Comparison of ENCODE assay signal across 1 cellular context in the genomic region with DNA sequence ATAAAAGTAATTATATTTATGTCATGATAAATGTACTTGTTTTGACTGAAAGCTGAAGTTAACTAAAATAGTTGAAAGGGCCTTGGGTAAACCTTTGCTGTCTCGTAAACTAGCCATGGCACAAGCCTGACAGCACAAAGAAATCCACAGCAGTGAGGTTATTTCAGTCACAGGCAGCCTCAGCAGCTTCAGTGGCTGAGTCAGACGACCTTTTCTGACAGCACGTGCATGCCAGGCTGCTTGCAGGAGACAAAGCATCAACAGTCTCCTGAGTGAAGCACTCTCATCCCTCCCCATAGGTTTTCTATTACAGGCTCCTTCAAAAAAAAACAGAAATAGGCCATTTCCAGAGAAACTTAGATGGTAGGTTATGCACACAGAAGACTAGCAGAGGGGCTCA.
TF ChIP-seq lines count a peak whose summit lies in the region.

No MANE protein-coding gene starts in this region.

TF ChIP-seq in GM23338, 12 proteins besides CTCF, POLR2A, EP300 and RAD21 (continued from another document):
- no peak for TF ChIP-seq NANOG (IDR thresholded peaks at IDR 0.05; ENCODE audit: borderline replicate concordance)
- no peak for TF ChIP-seq ZNF114 (CRISPR knock-in tag; IDR thresholded peaks at IDR 0.05)
- TF ChIP-seq, protein P1, sequence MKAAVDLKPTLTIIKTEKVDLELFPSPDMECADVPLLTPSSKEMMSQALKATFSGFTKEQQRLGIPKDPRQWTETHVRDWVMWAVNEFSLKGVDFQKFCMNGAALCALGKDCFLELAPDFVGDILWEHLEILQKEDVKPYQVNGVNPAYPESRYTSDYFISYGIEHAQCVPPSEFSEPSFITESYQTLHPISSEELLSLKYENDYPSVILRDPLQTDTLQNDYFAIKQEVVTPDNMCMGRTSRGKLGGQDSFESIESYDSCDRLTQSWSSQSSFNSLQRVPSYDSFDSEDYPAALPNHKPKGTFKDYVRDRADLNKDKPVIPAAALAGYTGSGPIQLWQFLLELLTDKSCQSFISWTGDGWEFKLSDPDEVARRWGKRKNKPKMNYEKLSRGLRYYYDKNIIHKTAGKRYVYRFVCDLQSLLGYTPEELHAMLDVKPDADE (IDR thresholded peaks at IDR 0.05), result no peak
- TF ChIP-seq, protein P2, sequence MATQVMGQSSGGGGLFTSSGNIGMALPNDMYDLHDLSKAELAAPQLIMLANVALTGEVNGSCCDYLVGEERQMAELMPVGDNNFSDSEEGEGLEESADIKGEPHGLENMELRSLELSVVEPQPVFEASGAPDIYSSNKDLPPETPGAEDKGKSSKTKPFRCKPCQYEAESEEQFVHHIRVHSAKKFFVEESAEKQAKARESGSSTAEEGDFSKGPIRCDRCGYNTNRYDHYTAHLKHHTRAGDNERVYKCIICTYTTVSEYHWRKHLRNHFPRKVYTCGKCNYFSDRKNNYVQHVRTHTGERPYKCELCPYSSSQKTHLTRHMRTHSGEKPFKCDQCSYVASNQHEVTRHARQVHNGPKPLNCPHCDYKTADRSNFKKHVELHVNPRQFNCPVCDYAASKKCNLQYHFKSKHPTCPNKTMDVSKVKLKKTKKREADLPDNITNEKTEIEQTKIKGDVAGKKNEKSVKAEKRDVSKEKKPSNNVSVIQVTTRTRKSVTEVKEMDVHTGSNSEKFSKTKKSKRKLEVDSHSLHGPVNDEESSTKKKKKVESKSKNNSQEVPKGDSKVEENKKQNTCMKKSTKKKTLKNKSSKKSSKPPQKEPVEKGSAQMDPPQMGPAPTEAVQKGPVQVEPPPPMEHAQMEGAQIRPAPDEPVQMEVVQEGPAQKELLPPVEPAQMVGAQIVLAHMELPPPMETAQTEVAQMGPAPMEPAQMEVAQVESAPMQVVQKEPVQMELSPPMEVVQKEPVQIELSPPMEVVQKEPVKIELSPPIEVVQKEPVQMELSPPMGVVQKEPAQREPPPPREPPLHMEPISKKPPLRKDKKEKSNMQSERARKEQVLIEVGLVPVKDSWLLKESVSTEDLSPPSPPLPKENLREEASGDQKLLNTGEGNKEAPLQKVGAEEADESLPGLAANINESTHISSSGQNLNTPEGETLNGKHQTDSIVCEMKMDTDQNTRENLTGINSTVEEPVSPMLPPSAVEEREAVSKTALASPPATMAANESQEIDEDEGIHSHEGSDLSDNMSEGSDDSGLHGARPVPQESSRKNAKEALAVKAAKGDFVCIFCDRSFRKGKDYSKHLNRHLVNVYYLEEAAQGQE (IDR thresholded peaks at IDR 0.05; ENCODE audit: unreplicated experiment), result no peak
- no peak for TF ChIP-seq POLR2AphosphoS5 (IDR thresholded peaks at IDR 0.05; ENCODE audit: low read depth)
